In the genomic region with DNA sequence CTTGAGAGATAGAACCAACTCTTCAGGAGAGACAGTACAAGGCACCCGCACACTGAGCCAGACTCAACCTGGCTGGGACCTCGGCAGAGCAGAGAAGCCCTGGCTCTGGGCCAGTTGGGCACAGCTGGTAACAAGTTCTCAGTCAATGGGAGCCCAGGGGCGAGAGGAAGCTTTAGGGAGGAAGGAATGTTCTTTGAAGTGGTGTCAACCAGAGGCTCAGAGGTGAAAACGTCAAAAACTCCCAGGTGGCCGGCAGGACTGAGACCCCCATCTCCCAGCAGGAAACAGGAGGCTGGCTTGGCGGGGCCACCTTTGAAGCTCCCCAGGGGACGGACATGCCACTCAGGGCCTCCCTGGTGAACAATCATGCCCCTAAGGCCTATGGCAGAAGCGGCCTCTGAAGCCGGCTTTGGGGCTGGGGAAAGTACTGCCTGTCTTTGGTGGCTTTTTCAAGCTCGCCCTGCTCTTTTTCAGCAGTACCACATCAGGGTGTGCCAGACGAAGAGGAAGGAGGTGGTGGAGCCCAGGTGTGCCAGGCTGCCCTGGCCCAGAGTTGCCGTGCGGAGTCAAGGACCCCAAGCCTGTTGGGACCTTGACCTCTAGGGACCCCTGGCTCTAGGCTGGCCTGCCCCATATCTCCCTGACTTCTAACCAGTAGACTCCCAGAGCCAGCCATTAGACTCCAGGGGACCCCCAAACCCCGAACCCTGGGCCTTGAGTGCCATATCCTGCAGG, we compare ENCODE assay signal across 1 cellular context.
TF ChIP-seq lines count a peak whose summit lies in the region.

No MANE protein-coding gene starts in this region.

TF ChIP-seq in GM23338, 12 proteins besides CTCF, POLR2A, EP300 and RAD21 (continued from another document):
- TF ChIP-seq, protein P1, sequence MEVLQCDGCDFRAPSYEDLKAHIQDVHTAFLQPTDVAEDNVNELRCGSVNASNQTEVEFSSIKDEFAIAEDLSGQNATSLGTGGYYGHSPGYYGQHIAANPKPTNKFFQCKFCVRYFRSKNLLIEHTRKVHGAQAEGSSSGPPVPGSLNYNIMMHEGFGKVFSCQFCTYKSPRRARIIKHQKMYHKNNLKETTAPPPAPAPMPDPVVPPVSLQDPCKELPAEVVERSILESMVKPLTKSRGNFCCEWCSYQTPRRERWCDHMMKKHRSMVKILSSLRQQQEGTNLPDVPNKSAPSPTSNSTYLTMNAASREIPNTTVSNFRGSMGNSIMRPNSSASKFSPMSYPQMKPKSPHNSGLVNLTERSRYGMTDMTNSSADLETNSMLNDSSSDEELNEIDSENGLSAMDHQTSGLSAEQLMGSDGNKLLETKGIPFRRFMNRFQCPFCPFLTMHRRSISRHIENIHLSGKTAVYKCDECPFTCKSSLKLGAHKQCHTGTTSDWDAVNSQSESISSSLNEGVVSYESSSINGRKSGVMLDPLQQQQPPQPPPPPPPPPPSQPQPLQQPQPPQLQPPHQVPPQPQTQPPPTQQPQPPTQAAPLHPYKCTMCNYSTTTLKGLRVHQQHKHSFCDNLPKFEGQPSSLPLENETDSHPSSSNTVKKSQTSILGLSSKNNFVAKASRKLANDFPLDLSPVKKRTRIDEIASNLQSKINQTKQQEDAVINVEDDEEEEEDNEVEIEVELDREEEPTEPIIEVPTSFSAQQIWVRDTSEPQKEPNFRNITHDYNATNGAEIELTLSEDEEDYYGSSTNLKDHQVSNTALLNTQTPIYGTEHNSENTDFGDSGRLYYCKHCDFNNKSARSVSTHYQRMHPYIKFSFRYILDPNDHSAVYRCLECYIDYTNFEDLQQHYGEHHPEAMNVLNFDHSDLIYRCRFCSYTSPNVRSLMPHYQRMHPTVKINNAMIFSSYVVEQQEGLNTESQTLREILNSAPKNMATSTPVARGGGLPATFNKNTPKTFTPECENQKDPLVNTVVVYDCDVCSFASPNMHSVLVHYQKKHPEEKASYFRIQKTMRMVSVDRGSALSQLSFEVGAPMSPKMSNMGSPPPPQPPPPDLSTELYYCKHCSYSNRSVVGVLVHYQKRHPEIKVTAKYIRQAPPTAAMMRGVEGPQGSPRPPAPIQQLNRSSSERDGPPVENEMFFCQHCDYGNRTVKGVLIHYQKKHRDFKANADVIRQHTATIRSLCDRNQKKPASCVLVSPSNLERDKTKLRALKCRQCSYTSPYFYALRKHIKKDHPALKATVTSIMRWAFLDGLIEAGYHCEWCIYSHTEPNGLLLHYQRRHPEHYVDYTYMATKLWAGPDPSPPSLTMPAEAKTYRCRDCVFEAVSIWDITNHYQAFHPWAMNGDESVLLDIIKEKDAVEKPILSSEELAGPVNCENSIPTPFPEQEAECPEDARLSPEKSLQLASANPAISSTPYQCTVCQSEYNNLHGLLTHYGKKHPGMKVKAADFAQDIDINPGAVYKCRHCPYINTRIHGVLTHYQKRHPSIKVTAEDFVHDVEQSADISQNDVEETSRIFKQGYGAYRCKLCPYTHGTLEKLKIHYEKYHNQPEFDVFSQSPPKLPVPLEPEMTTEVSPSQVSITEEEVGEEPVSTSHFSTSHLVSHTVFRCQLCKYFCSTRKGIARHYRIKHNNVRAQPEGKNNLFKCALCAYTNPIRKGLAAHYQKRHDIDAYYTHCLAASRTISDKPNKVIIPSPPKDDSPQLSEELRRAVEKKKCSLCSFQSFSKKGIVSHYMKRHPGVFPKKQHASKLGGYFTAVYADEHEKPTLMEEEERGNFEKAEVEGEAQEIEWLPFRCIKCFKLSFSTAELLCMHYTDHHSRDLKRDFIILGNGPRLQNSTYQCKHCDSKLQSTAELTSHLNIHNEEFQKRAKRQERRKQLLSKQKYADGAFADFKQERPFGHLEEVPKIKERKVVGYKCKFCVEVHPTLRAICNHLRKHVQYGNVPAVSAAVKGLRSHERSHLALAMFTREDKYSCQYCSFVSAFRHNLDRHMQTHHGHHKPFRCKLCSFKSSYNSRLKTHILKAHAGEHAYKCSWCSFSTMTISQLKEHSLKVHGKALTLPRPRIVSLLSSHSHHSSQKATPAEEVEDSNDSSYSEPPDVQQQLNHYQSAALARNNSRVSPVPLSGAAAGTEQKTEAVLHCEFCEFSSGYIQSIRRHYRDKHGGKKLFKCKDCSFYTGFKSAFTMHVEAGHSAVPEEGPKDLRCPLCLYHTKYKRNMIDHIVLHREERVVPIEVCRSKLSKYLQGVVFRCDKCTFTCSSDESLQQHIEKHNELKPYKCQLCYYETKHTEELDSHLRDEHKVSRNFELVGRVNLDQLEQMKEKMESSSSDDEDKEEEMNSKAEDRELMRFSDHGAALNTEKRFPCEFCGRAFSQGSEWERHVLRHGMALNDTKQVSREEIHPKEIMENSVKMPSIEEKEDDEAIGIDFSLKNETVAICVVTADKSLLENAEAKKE (CRISPR knock-in tag; IDR thresholded peaks at IDR 0.05): no peak
- TF ChIP-seq REST (IDR thresholded peaks at IDR 0.05; ENCODE audit: unreplicated experiment) (no peak), POLR2AphosphoS5 (IDR thresholded peaks at IDR 0.05; ENCODE audit: low read depth) (no peak), NANOG (IDR thresholded peaks at IDR 0.05; ENCODE audit: borderline replicate concordance) (no peak), ZNF331 (CRISPR knock-in tag; IDR thresholded peaks at IDR 0.05; ENCODE audit: low read depth) (no peak), EZH2phosphoT487 (IDR thresholded peaks at IDR 0.05; ENCODE audit: unreplicated experiment) (no peak), JUNB (IDR thresholded peaks at IDR 0.05; ENCODE audit: unreplicated experiment) (no peak), STAT1 (IDR thresholded peaks at IDR 0.05; ENCODE audit: unreplicated experiment) (no peak), EZH2 (IDR thresholded peaks at IDR 0.05; ENCODE audit: low read depth, unreplicated experiment) (no peak), CREB1 (CRISPR knock-in tag; IDR thresholded peaks at IDR 0.05; ENCODE audit: low read depth) (no peak)
